ENCODE assay signal across 14 cellular contexts in genomic region chr2:221372156-221372870, GRCh38.
DNase-seq lines count a peak whose midpoint lies in the region; ATAC-seq and TF ChIP-seq lines count a peak whose summit lies in the region.
"Had no signal": no experiment of that assay in that cellular context is flagged by ENCODE, and none has a peak within 500 bp of the region (broad histone marks: within the 10 kb centered on the region; RNA-seq: fewer than 3 reads in every experiment).

No MANE protein-coding gene starts in this region.

- peak; percentile 2 for TF ChIP-seq CTCF in cardiac muscle cell (IDR thresholded peaks at IDR 0.05; ENCODE audit: low read depth, low read length)
- no peak for TF ChIP-seq CTCF in heart left ventricle (IDR thresholded peaks at IDR 0.05)
- peak; percentile 38 for TF ChIP-seq CTCF in astrocyte of the spinal cord (IDR thresholded peaks at IDR 0.05; ENCODE audit: low read depth, low read length)

- H3K4me1 Mint-ChIP-seq in activated CD4-positive, alpha-beta T cell treated with anti-CD3 and anti-CD28 coated beads, Interleukin-2, amount 10 ng/mL, durations not matched to agents 24 days and 14 days = no peaks in the 10 kb centered on the region
- H3K4me1 Mint-ChIP-seq: activated naive CD4-positive, alpha-beta T cell treated with anti-CD3 and anti-CD28 coated beads, Interleukin-2, amount 50 U/mL, for 24 hours had no signal

- no peaks in the 10 kb centered on the region for H3K36me3 Mint-ChIP-seq in activated CD4-positive, alpha-beta T cell treated with anti-CD3 and anti-CD28 coated beads, Interleukin-2, amount 10 ng/mL, durations not matched to agents 24 days and 14 days (ENCODE audit: low read depth)
- H3K36me3 Mint-ChIP-seq: activated naive CD4-positive, alpha-beta T cell treated with anti-CD3 and anti-CD28 coated beads, Interleukin-2, amount 50 U/mL, for 24 hours had no signal

- peaks cover 10% of the 10 kb centered on the region for H3K27me3 Mint-ChIP-seq in activated CD4-positive, alpha-beta T cell treated with anti-CD3 and anti-CD28 coated beads, Interleukin-2, amount 10 ng/mL, durations not matched to agents 24 days and 14 days

- H3K4me3 ChIP-seq in cardiac muscle cell (no peak overlapping the region), heart left ventricle (no peak overlapping the region), astrocyte of the spinal cord (ENCODE audit: low read depth, low read length) (no peak overlapping the region)
- H3K4me3 ChIP-seq: left ventricle myocardium inferior, tibial nerve had no signal

- peaks cover 11% of the 10 kb centered on the region for H3K4me1 ChIP-seq in cardiac muscle cell (ENCODE audit: low read depth)
- peaks cover 0 to 11% (median 0%) of the 10 kb centered on the region in 12 donors for H3K4me1 ChIP-seq in heart left ventricle
- H3K4me1 ChIP-seq: tibial nerve had no signal

- H3K9me3 ChIP-seq in cardiac muscle cell (ENCODE audit: low read depth) (no peaks in the 10 kb centered on the region), heart left ventricle (no peaks in the 10 kb centered on the region)
- H3K9me3 ChIP-seq: left ventricle myocardium inferior, tibial nerve had no signal

- H3K36me3 ChIP-seq in cardiac muscle cell = no peaks in the 10 kb centered on the region
- no peaks in the 10 kb centered on the region for H3K36me3 ChIP-seq in heart left ventricle
- H3K36me3 ChIP-seq: left ventricle myocardium inferior, tibial nerve had no signal

- no peak overlapping the region for H3K4me3 Mint-ChIP-seq in activated CD4-positive, alpha-beta T cell treated with anti-CD3 and anti-CD28 coated beads, Interleukin-2, amount 10 ng/mL, durations not matched to agents 24 days and 14 days
- H3K4me3 Mint-ChIP-seq: activated naive CD4-positive, alpha-beta T cell treated with anti-CD3 and anti-CD28 coated beads, Interleukin-2, amount 50 U/mL, for 24 hours had no signal

- no peaks in the 10 kb centered on the region for H3K9me3 Mint-ChIP-seq in activated CD4-positive, alpha-beta T cell treated with anti-CD3 and anti-CD28 coated beads, Interleukin-2, amount 10 ng/mL, durations not matched to agents 24 days and 14 days
- H3K9me3 Mint-ChIP-seq: activated naive CD4-positive, alpha-beta T cell treated with anti-CD3 and anti-CD28 coated beads, Interleukin-2, amount 50 U/mL, for 24 hours had no signal

- ATAC-seq in heart left ventricle (no peak), HG02678 (IDR thresholded peaks at IDR 0.05; ENCODE audit: unreplicated experiment) (no peak), HG02759 (IDR thresholded peaks at IDR 0.05; ENCODE audit: unreplicated experiment) (no peak)

- no peak for TF ChIP-seq POLR2A in heart left ventricle (IDR thresholded peaks at IDR 0.05)

- in situ Hi-C loops in astrocyte of the spinal cord (cut with HindIII; ENCODE audit: low sequenced_read_pairs) = no loop called here

- DNase-seq in cardiac muscle cell (ENCODE audit: low read depth in 1 of 2, low spot score in 1 of 2) = peak in 1 of 2 donors; percentile 22
- no peak for DNase-seq in heart left ventricle
- DNase-seq in astrocyte of the spinal cord (ENCODE audit: low read depth, low spot score) = peak; percentile 7
- DNase-seq in iPS-NIHi7 (ENCODE audit: extremely low spot score) = peak; percentile 81
- no peak for DNase-seq in activated CD4-positive, alpha-beta T cell treated with anti-CD3 and anti-CD28 coated beads, Interleukin-2, amount 10 ng/mL, durations not matched to agents 24 days and 14 days
- DNase-seq in glomerular visceral epithelial cell (ENCODE audit: extremely low spot score) = no peak
- DNase-seq: DMS53, left ventricle myocardium inferior, NCI-H446 treated with DMSO at 0.1 percent for 48 hours, SIG-M5 had no signal

- intact Hi-C loops in heart left ventricle (cut with DNase I) = no loop called here
- intact Hi-C loops in activated CD4-positive, alpha-beta T cell treated with anti-CD3 and anti-CD28 coated beads, Interleukin-2, amount 10 ng/mL, durations not matched to agents 24 days and 14 days (cut with micrococcal nuclease) = no loop called here

- H3K27ac Mint-ChIP-seq in activated CD4-positive, alpha-beta T cell treated with anti-CD3 and anti-CD28 coated beads, Interleukin-2, amount 10 ng/mL, durations not matched to agents 24 days and 14 days = no peak overlapping the region
- H3K27ac Mint-ChIP-seq: activated naive CD4-positive, alpha-beta T cell treated with anti-CD3 and anti-CD28 coated beads, Interleukin-2, amount 50 U/mL, for 24 hours had no signal

- H3K27ac ChIP-seq in cardiac muscle cell (no peak overlapping the region), heart left ventricle (no peak overlapping the region)
- H3K27ac ChIP-seq: left ventricle myocardium inferior, tibial nerve had no signal

- 60 to 72% (median 63%) methylated on average over 8 of the region's 8 CpGs for WGBS in heart left ventricle, 4 donors

- H3K27me3 ChIP-seq in cardiac muscle cell (no peaks in the 10 kb centered on the region), heart left ventricle (peaks cover 0 to 3% (median 0%) of the 10 kb centered on the region in 9 donors)
- H3K27me3 ChIP-seq: tibial nerve had no signal

Comparison
In these comparisons a context has a peak if more than half of its experiments do, and no peak if none do; other contexts are left out.
1. CTCF ChIP-seq: peak in cardiac muscle cell (single experiment) and astrocyte of the spinal cord (single experiment); none in heart left ventricle (0 of 12).
2. DNase-seq: peak in astrocyte of the spinal cord (single experiment) and iPS-NIHi7 (single experiment); none in heart left ventricle (0 of 5), activated CD4-positive, alpha-beta T cell treated with anti-CD3 and anti-CD28 coated beads, Interleukin-2, amount 10 ng/mL, durations not matched to agents 24 days and 14 days (single experiment) and glomerular visceral epithelial cell (single experiment).